1 cellular context compared by ENCODE assay signal in the genomic region with DNA sequence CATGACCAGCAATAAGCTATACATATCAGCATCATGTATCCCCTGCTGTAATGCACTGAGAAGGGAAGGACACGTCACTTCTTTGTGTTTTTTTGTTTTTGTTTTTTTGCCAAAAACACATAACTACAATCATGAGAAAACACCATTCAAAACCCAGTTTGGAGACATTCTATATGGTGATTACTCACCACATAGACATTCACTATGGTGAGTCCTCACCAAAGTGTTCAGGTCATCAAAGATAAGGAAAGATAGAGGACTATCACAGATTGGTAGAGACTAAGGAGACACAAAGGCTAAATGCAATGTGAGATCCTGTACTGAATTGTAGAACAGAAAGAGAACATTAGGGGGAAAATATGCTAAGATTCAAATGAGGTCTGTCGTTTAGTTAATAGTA.
TF ChIP-seq lines count a peak whose summit lies in the region.

No MANE protein-coding gene starts in this region.

TF ChIP-seq in HCT116, 20 proteins besides CTCF, POLR2A, EP300 and RAD21:
- TF ChIP-seq SIN3A (IDR thresholded peaks at IDR 0.05; ENCODE audit: low read depth): no peak
- no peak for TF ChIP-seq ZBTB33 (IDR thresholded peaks at IDR 0.05; ENCODE audit: extremely low read depth, insufficient replicate concordance, low read length)
- no peak for TF ChIP-seq YY1 (IDR thresholded peaks at IDR 0.05; ENCODE audit: extremely low read depth, insufficient replicate concordance, low read depth, low read length)
- no peak for TF ChIP-seq EZH2phosphoT487 (IDR thresholded peaks at IDR 0.05; ENCODE audit: borderline replicate concordance)
- TF ChIP-seq CEBPB (IDR thresholded peaks at IDR 0.05; ENCODE audit: low read depth): no peak
- no peak for TF ChIP-seq FOSL1 (IDR thresholded peaks at IDR 0.05; ENCODE audit: low read depth)
- no peak for TF ChIP-seq SP1 (IDR thresholded peaks at IDR 0.05; ENCODE audit: low read depth)
- no peak for TF ChIP-seq EZH2 (IDR thresholded peaks at IDR 0.05)
- TF ChIP-seq EGR1 (IDR thresholded peaks at IDR 0.05; ENCODE audit: low read depth): no peak
- no peak for TF ChIP-seq CBX3 (IDR thresholded peaks at IDR 0.05; ENCODE audit: low read depth)
- no peak for TF ChIP-seq REST (IDR thresholded peaks at IDR 0.05; ENCODE audit: low read depth)
